17 cellular contexts compared by ENCODE assay signal in the genomic region with DNA sequence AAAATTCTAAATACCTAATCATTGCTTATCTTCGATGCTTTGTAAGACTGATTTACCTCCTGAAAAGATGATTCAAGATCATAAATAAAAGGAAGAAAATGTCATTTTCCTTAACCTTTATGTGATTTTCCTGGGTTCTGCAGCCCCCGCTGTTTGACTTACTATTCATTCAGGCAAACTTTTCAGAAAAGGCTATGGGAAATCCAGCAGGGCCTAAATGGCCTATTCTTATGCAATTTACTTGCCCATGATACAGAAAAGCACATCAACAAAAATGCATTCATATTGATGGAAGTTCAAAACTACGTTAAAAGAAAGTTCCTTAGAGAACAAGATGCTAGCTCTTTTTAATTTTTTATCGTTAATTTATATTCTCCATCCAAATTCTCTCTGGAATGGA.
"Had no signal": no experiment of that assay in that cellular context is flagged by ENCODE, and none has a peak within 500 bp of the region (broad histone marks: within the 10 kb centered on the region; RNA-seq: fewer than 3 reads in every experiment).

No MANE protein-coding gene starts in this region.

- H3K27me3 Mint-ChIP-seq: type B pancreatic cell had no signal

- H3K36me3 ChIP-seq: esophagus muscularis mucosa, gastrocnemius medialis, sigmoid colon, stomach, suprapubic skin, thyroid gland had no signal

- H2AFZ ChIP-seq: parathyroid adenoma had no signal

- H3K27ac ChIP-seq: epithelial cell of prostate, esophagus muscularis mucosa, gastrocnemius medialis, parathyroid adenoma, sigmoid colon, skin epidermis, stomach, suprapubic skin, thyroid gland had no signal

- H3K4me1 Mint-ChIP-seq: naive B cell, nephron had no signal

- H3K4me3 ChIP-seq: esophagus muscularis mucosa, gastrocnemius medialis, sigmoid colon, skin epidermis, stomach, suprapubic skin, thyroid gland had no signal

- H3K79me2 ChIP-seq: parathyroid adenoma had no signal

- H3K4me1 ChIP-seq: esophagus muscularis mucosa, gastrocnemius medialis, parathyroid adenoma, stomach, suprapubic skin, thyroid gland had no signal

- H3K9me3 Mint-ChIP-seq: effector memory CD8-positive, alpha-beta T cell; naive B cell; nephron; type B pancreatic cell had no signal

- DNase-seq: effector memory CD8-positive, alpha-beta T cell; gastrocnemius medialis; glutamatergic neuron; kidney glomerular epithelial cell; mesendoderm; naive B cell; sigmoid colon; stimulated activated naive CD4-positive, alpha-beta T cell; stomach; thyroid gland had no signal

- H3K36me3 Mint-ChIP-seq: naive B cell, type B pancreatic cell had no signal

- H3K9me3 ChIP-seq: esophagus muscularis mucosa, gastrocnemius medialis, sigmoid colon, stomach, suprapubic skin, thyroid gland had no signal

- H3K27ac Mint-ChIP-seq: effector memory CD8-positive, alpha-beta T cell; naive B cell; nephron; type B pancreatic cell had no signal

- H3K27me3 ChIP-seq: esophagus muscularis mucosa, gastrocnemius medialis, sigmoid colon, stomach, suprapubic skin, thyroid gland had no signal

- ATAC-seq: effector memory CD8-positive, alpha-beta T cell; gastrocnemius medialis had no signal

- H3K9ac ChIP-seq: parathyroid adenoma had no signal

- H3K4me3 Mint-ChIP-seq: effector memory CD8-positive, alpha-beta T cell; naive B cell; nephron; type B pancreatic cell had no signal
